In genomic region chr12:93379432-93380308, GRCh38 we compare ENCODE assay signal across 8 cellular contexts. TPM values are rescaled to one million over a fixed set of nuclear protein-coding genes. Genes with fewer than 3 reads are reported as not detected.
DNase-seq lines count a peak whose midpoint lies in the region; ATAC-seq and TF ChIP-seq lines count a peak whose summit lies in the region.

No MANE protein-coding gene starts in this region.

- peak overlapping the region; percentile 25 for H3K23ac ChIP-seq in mesendoderm (ENCODE audit: low read length)

- no peak overlapping the region for H2BK15ac ChIP-seq in mesendoderm (replicated peaks; ENCODE audit: low read depth)

- H3K56ac ChIP-seq in mesendoderm (ENCODE audit: low read length) = peak overlapping the region; percentile 79

- H2AFZ ChIP-seq in mammary epithelial cell (ENCODE audit: low read depth, low read length) = no peak overlapping the region

- peak overlapping the region; percentile 77 for H3K27ac ChIP-seq in mammary epithelial cell (ENCODE audit: insufficient read depth, low read depth, low read length)
- H3K27ac ChIP-seq in mesendoderm (ENCODE audit: low read depth, low read length) = no peak overlapping the region
- H3K27ac ChIP-seq in vagina = peak overlapping the region; percentile 91

- H2AK5ac ChIP-seq in mesendoderm (ENCODE audit: low read length) = no peak overlapping the region

- no peak overlapping the region for H4K5ac ChIP-seq in mesendoderm (ENCODE audit: low read length)

- H3K79me2 ChIP-seq in mammary epithelial cell (ENCODE audit: insufficient read depth, low read length) (peaks cover 66% of the 10 kb centered on the region), mesendoderm (ENCODE audit: control insufficient read depth, insufficient read depth, low read length) (peaks cover 49% of the 10 kb centered on the region)

- peaks cover 4% of the 10 kb centered on the region for H3K79me1 ChIP-seq in mesendoderm (ENCODE audit: low read length)

- H4K20me1 ChIP-seq in mammary epithelial cell (ENCODE audit: insufficient read depth, low read length) = no peaks in the 10 kb centered on the region

- H3K36me3 ChIP-seq in mammary epithelial cell (ENCODE audit: insufficient read depth, low read length) (no peaks in the 10 kb centered on the region), mesendoderm (ENCODE audit: control insufficient read depth, insufficient read depth, low read length) (no peaks in the 10 kb centered on the region), vagina (no peaks in the 10 kb centered on the region)

- H3K4ac ChIP-seq in mesendoderm (ENCODE audit: low read depth, low read length) = no peak overlapping the region

- no peak overlapping the region for H2BK120ac ChIP-seq in mesendoderm (ENCODE audit: low read depth, low read length)

- DNase-seq in Caki2 (ENCODE audit: low read depth) = peak; percentile 8
- no peak for DNase-seq in LNCaP clone FGC (ENCODE audit: low read depth)
- DNase-seq in mammary epithelial cell = peak; percentile 27
- DNase-seq in mesendoderm = peak; percentile 34
- no peak for DNase-seq in vagina (ENCODE audit: extremely low spot score in 2 of 2)
- DNase-seq in NCI-H524 treated with DMSO at 0.1 percent for 48 hours (lab: John Stamatoyannopoulos, UW) = no peak
- no peak for DNase-seq in stimulated activated CD4-positive, alpha-beta T cell treated with anti-CD3 and anti-CD28 coated beads, Interleukin-4, amount 100 ng/mL, for 1 hour

- no peak overlapping the region for H2BK5ac ChIP-seq in mesendoderm (ENCODE audit: low read length)

- no peak overlapping the region for H3K18ac ChIP-seq in mesendoderm (ENCODE audit: low read length)

- H3K4me1 ChIP-seq in mammary epithelial cell (ENCODE audit: insufficient read depth, low read length) (peaks cover 25% of the 10 kb centered on the region), mesendoderm (ENCODE audit: control insufficient read depth, low read depth, low read length) (peaks cover 7% of the 10 kb centered on the region), vagina (peaks cover 70% of the 10 kb centered on the region)

- in situ Hi-C loops in Caki2 (cut with HindIII; ENCODE audit: low pct_unique_long_range_greater_than_20kb, low sequenced_read_pairs) = no loop called here
- in situ Hi-C loops in mammary epithelial cell (cut with MboI; ENCODE audit: low sequenced_read_pairs in 2 of 2) = loop anchor here (10.0 to 25.0 kb wide), 3 partner anchors 255 to 592 kb away; no protein-coding TSS in a partner anchor

- CTCF ChIA-PET in mammary epithelial cell (lab: Charles Lee; ENCODE audit: low non-redundant PET) = interaction anchor here (0.6 kb wide), 1 partner anchor 186 kb away, joined by 3 read pairs; no protein-coding TSS in a partner anchor

- H3K27me3 ChIP-seq in mammary epithelial cell (ENCODE audit: insufficient read depth, low read length) = no peaks in the 10 kb centered on the region
- no peaks in the 10 kb centered on the region for H3K27me3 ChIP-seq in mesendoderm (ENCODE audit: insufficient read depth, low read length, poor library complexity)
- H3K27me3 ChIP-seq in vagina = no peaks in the 10 kb centered on the region

- 2% methylated on average over 7 of the region's 7 CpGs for WGBS in mammary epithelial cell (ENCODE audit: low coverage, missing lambda C conversion rate)
- no CpG with 5 or more reads among the region's 7 CpGs for WGBS in mesendoderm (ENCODE audit: extremely low coverage, insufficient coverage, low lambda C conversion rate)

- H4K8ac ChIP-seq in mesendoderm (ENCODE audit: low read depth, low read length) = no peak overlapping the region

- TF ChIP-seq CTCF in LNCaP clone FGC (IDR thresholded peaks at IDR 0.05; ENCODE audit: control insufficient read depth, extremely low read depth, insufficient read depth) (no peak), mammary epithelial cell (conservative IDR thresholded peaks at IDR 0.05 in 1 of 2, IDR thresholded peaks at IDR 0.05 in 1 of 2; ENCODE audit: extremely low read depth in 1 of 2, insufficient read depth in 1 of 2, low read depth in 1 of 2, low read length in 2 of 2) (no peak), vagina (IDR thresholded peaks at IDR 0.05) (no peak)

- no peak for ATAC-seq in GM21390 (IDR thresholded peaks at IDR 0.05; ENCODE audit: unreplicated experiment)

- H3K9me3 ChIP-seq in mammary epithelial cell (replicated peaks; ENCODE audit: insufficient read depth, low read length) = no peaks in the 10 kb centered on the region
- no peaks in the 10 kb centered on the region for H3K9me3 ChIP-seq in vagina

- intact Hi-C loops in mammary epithelial cell (cut with micrococcal nuclease) (loop anchor here (1.0 to 5.0 kb wide), 5 partner anchors 152 to 592 kb away; no protein-coding TSS in a partner anchor), vagina (cut with DNase I) (no loop called here)

- TF ChIP-seq POLR2A in vagina (IDR thresholded peaks at IDR 0.05) = no peak

- TSS peak; percentile 38 for BruUV-seq in mammary epithelial cell (replicated peaks; lab: Mats Ljungman, UMichigan)

- H3K4me2 ChIP-seq in mammary epithelial cell (ENCODE audit: insufficient read depth, low read depth, low read length) (peak overlapping the region; percentile 94), mesendoderm (ENCODE audit: low read length) (peak overlapping the region; percentile 85)

- peak overlapping the region; percentile 85 for H3K4me3 ChIP-seq in LNCaP clone FGC (ENCODE audit: low read depth, low read length)
- H3K4me3 ChIP-seq in mammary epithelial cell (replicated peaks in 1 of 3; ENCODE audit: insufficient read depth in 1 of 3, low read depth in 2 of 3, low read length in 3 of 3) = peak overlapping the region; percentile 67 to 93 (median 87)
- peak overlapping the region; percentile 95 for H3K4me3 ChIP-seq in mesendoderm (ENCODE audit: low read length)
- peak overlapping the region; percentile 76 for H3K4me3 ChIP-seq in vagina

- dilution Hi-C loops in mammary epithelial cell (cut with HindIII; ENCODE audit: low sequenced_read_pairs) = loop anchor here (10.0 kb wide), 3 partner anchors 85 to 385 kb away; no protein-coding TSS in a partner anchor

- peak overlapping the region; percentile 90 for H3K9ac ChIP-seq in mammary epithelial cell (ENCODE audit: insufficient read depth, low read length)
- H3K9ac ChIP-seq in mesendoderm (ENCODE audit: low read length) = peak overlapping the region; percentile 97

RNA-seq across cellular contexts. Expression of gene NUDT4, which starts 1.9 kb away (rescaled TPM):
- total RNA-seq in Caki2 (2014; rRNA removed; shearing (Covaris generic); ENCODE audit: low replicate concordance) = 17.8 and 30.1 TPM in 2 replicates
- total RNA-seq in mammary epithelial cell (10 to 100 TPM; 71.3 to 83.5 TPM), vagina (37.1 TPM)
- polyA plus RNA-seq in mammary epithelial cell = 23.8 TPM
- 14.9 TPM for polyA minus RNA-seq in mammary epithelial cell
- polyA plus RNA-seq in mesendoderm (2013, experiment 1 of 2) = 40.3 TPM
- polyA plus RNA-seq in mesendoderm (2013, experiment 2 of 2) = 39.3 TPM

Comparison
In these comparisons a context has a peak if more than half of its experiments do, and no peak if none do; other contexts are left out.
1. DNase-seq: peak in Caki2 (single experiment), mammary epithelial cell (single experiment) and mesendoderm (single experiment); none in LNCaP clone FGC (single experiment), vagina (0 of 2), NCI-H524 treated with DMSO at 0.1 percent for 48 hours (single experiment) and stimulated activated CD4-positive, alpha-beta T cell treated with anti-CD3 and anti-CD28 coated beads, Interleukin-4, amount 100 ng/mL, for 1 hour (single experiment).
2. Peak in every context shown above with its lines, with median percentiles within 50 percentile points of each other: H3K4me3 ChIP-seq.